ENCODE assay signal across 2 cellular contexts in the genomic region with DNA sequence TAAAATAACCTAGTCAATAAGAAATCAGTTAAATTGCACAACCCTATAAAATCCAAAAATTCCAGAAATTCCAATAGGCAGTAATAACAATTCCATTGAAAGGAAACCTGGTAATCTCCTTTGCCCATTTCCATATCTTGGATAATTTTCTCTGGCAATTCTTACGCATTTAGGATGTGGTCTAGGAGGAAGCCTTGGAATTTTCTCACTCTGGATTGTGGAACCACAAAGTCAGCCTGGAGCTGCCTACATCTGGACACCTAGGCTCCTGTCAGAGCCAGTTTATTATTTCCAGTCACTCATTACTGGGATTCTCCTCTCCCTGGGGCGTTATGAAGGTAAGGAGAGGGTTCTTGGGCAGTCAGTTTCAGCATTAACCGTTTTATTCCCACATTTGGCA.
TF ChIP-seq lines count a peak whose summit lies in the region.

No MANE protein-coding gene starts in this region.

TF ChIP-seq in IMR-90, 13 proteins besides CTCF, POLR2A, EP300 and RAD21:
- TF ChIP-seq MAZ (IDR thresholded peaks at IDR 0.05; ENCODE audit: borderline replicate concordance, low read depth, low read length) = no peak
- TF ChIP-seq, protein P1, sequence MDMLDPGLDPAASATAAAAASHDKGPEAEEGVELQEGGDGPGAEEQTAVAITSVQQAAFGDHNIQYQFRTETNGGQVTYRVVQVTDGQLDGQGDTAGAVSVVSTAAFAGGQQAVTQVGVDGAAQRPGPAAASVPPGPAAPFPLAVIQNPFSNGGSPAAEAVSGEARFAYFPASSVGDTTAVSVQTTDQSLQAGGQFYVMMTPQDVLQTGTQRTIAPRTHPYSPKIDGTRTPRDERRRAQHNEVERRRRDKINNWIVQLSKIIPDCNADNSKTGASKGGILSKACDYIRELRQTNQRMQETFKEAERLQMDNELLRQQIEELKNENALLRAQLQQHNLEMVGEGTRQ (IDR thresholded peaks at IDR 0.05; ENCODE audit: low read depth, low read length) = no peak
- TF ChIP-seq CEBPB (IDR thresholded peaks at IDR 0.05; ENCODE audit: low read depth, low read length) = no peak
- TF ChIP-seq RFX5 (IDR thresholded peaks at IDR 0.05; ENCODE audit: low read depth, low read length) = no peak
- TF ChIP-seq CHD1 (IDR thresholded peaks at IDR 0.05; ENCODE audit: low read depth, low read length) = no peak
- no peak for TF ChIP-seq ELK1 (IDR thresholded peaks at IDR 0.05; ENCODE audit: borderline replicate concordance, low read depth, low read length)
- no peak for TF ChIP-seq NFE2L2 (IDR thresholded peaks at IDR 0.05; ENCODE audit: low read depth, low read length)
- no peak for TF ChIP-seq MXI1 (IDR thresholded peaks at IDR 0.05; ENCODE audit: borderline replicate concordance, low read depth, low read length)
- no peak for TF ChIP-seq BHLHE40 (IDR thresholded peaks at IDR 0.05; ENCODE audit: low read depth, low read length)
- no peak for TF ChIP-seq MAFK (IDR thresholded peaks at IDR 0.05; ENCODE audit: low read depth, low read length)
- TF ChIP-seq FOS (IDR thresholded peaks at IDR 0.05; ENCODE audit: low read depth, low read length) = no peak
- TF ChIP-seq RCOR1 (IDR thresholded peaks at IDR 0.05; ENCODE audit: insufficient replicate concordance, low read length) = no peak
- TF ChIP-seq SMC3 (IDR thresholded peaks at IDR 0.05; ENCODE audit: low read depth, low read length) = no peak

TF ChIP-seq in WTC11, 78 proteins besides CTCF, POLR2A, EP300 and RAD21:
- no peak for TF ChIP-seq CREB1 (CRISPR knock-in tag; IDR thresholded peaks at IDR 0.05)
- TF ChIP-seq, protein P2, sequence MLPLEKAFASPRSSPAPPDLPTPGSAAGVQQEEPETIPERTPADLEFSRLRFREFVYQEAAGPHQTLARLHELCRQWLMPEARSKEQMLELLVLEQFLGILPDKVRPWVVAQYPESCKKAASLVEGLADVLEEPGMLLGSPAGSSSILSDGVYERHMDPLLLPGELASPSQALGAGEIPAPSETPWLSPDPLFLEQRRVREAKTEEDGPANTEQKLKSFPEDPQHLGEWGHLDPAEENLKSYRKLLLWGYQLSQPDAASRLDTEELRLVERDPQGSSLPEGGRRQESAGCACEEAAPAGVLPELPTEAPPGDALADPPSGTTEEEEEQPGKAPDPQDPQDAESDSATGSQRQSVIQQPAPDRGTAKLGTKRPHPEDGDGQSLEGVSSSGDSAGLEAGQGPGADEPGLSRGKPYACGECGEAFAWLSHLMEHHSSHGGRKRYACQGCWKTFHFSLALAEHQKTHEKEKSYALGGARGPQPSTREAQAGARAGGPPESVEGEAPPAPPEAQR (CRISPR knock-in tag; IDR thresholded peaks at IDR 0.05) = no peak
- TF ChIP-seq, protein P3, sequence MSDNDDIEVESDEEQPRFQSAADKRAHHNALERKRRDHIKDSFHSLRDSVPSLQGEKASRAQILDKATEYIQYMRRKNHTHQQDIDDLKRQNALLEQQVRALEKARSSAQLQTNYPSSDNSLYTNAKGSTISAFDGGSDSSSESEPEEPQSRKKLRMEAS (CRISPR knock-in tag; IDR thresholded peaks at IDR 0.05) = no peak
- TF ChIP-seq ETV6 (CRISPR knock-in tag; IDR thresholded peaks at IDR 0.05) = no peak
- TF ChIP-seq TEAD4 (CRISPR knock-in tag; IDR thresholded peaks at IDR 0.05) = no peak
- TF ChIP-seq HMGXB4 (CRISPR knock-in tag; IDR thresholded peaks at IDR 0.05) = no peak
- TF ChIP-seq RELA (CRISPR knock-in tag; IDR thresholded peaks at IDR 0.05; ENCODE audit: borderline replicate concordance) = no peak
- TF ChIP-seq CREM (CRISPR knock-in tag; IDR thresholded peaks at IDR 0.05) = no peak
